25 cellular contexts compared by ENCODE assay signal in genomic region chr7:142451817-142452216, GRCh38.
"Had no signal": no experiment of that assay in that cellular context is flagged by ENCODE, and none has a peak within 500 bp of the region (broad histone marks: within the 10 kb centered on the region; RNA-seq: fewer than 3 reads in every experiment).

No MANE protein-coding gene starts in this region.

- H3K27me3 ChIP-seq: right lobe of liver had no signal

- H3K4me3 ChIP-seq: hepatocyte, lung, psoas muscle, right lobe of liver, stomach had no signal

- H3K27ac Mint-ChIP-seq: endodermal cell, nephron progenitor cell had no signal

- H3K4me1 Mint-ChIP-seq: endodermal cell, nephron progenitor cell had no signal

- H3K4me3 Mint-ChIP-seq: endodermal cell, nephron progenitor cell had no signal

- H3K9me3 Mint-ChIP-seq: endodermal cell; naive thymus-derived CD4-positive, alpha-beta T cell; nephron progenitor cell had no signal

- H3K4me2 ChIP-seq: hepatocyte had no signal

- H3K9me3 ChIP-seq: psoas muscle, right lobe of liver, stomach had no signal

- H3K36me3 ChIP-seq: right lobe of liver, stomach had no signal

- H3K27ac ChIP-seq: foreskin keratinocyte, hepatocyte, psoas muscle, right lobe of liver, stomach had no signal

- ATAC-seq: foreskin keratinocyte; naive thymus-derived CD4-positive, alpha-beta T cell had no signal

- H3K79me2 ChIP-seq: hepatocyte had no signal

- H3K36me3 Mint-ChIP-seq: naive thymus-derived CD4-positive, alpha-beta T cell had no signal

- FAIRE-seq: colon, endothelial cell of umbilical vein, kidney, urothelium cell line had no signal

- H2AFZ ChIP-seq: hepatocyte had no signal

- H3K4me1 ChIP-seq: foreskin keratinocyte, right lobe of liver, stomach had no signal

- DNase-seq: dermis blood vessel endothelial cell; effector CD4-positive, alpha-beta T cell; endodermal cell; erythroblast; foreskin keratinocyte; head of caudate nucleus; kidney; left cardiac atrium; left ventricle myocardium superior; mesenchymal stem cell; naive thymus-derived CD4-positive, alpha-beta T cell; nephron progenitor cell; retina; right lobe of liver; stimulated activated CD4-positive, alpha-beta T cell treated with anti-CD3 and anti-CD28 coated beads, Interleukin-2, amount 100 ng/mL, for 24 hours; stimulated activated CD4-positive, alpha-beta T cell treated with anti-CD3 and anti-CD28 coated beads, Interleukin-4, amount 100 ng/mL, for 4 hours; stimulated activated naive CD4-positive, alpha-beta T cell; stomach; trophoblast cell had no signal
